8 cellular contexts compared by ENCODE assay signal in the genomic region with DNA sequence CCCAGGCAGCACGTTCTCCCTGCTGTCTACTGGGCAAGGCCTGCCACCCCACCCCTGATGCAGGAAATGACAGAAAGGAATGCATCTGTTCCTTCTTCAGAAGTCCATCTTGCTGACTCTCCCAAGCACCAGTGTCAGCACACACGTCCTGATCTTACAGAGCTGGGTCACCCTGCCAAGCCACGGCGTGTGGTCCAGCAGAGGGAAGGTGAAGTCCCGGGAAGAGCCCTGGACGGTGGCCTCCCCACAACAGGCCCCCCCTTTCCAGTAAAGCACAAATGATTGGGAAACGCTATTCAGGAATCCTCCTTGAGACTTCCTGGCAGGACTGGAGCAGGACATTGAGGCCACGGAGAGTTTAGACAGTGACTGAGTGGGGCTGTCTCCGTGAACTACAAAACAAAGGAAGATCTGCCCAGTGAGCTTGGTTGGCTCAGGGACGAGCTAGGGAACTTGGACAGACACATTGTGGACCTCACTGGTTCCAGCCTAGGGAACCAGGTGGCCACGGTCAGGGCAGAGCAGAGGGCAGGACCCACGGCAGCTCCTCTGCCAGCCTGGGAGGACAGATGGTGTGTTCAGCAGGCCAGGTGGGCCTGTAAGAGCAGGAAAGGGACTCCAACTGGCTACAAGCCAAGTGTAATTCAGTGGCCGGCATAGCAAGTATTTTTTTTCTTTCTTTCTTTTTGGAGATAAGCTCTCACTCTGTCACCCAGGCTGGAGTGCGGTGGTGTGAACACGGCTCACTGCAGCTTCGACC. TPM values are rescaled to one million over a fixed set of nuclear protein-coding genes. Genes with fewer than 3 reads are reported as not detected.
DNase-seq lines count a peak whose midpoint lies in the region; ATAC-seq and TF ChIP-seq lines count a peak whose summit lies in the region.

No MANE protein-coding gene starts in this region.

- no peak for TF ChIP-seq CTCF in esophagus muscularis mucosa (IDR thresholded peaks at IDR 0.05)
- no peak for TF ChIP-seq CTCF in ovary (IDR thresholded peaks at IDR 0.05)

- H3K36me3 ChIP-seq in esophagus muscularis mucosa: no peaks in the 10 kb centered on the region
- H3K36me3 ChIP-seq in ovary: no peaks in the 10 kb centered on the region

- TF ChIP-seq POLR2A in esophagus muscularis mucosa (IDR thresholded peaks at IDR 0.05; ENCODE audit: low read depth) (no peak), ovary (IDR thresholded peaks at IDR 0.05) (no peak)

- intact Hi-C loops in esophagus muscularis mucosa (cut with DNase I): loop anchor here (5.0 kb wide), 1 partner anchor 42 kb away; a partner anchor contains a TSS
- intact Hi-C loops in ovary (cut with DNase I): no loop called here

- H3K4me3 ChIP-seq in esophagus muscularis mucosa (peak overlapping the region in 2 of 4 donors; percentile 5 to 26), ovary (no peak overlapping the region)

- DNase-seq in GM04504 (ENCODE audit: low read depth) (peak; percentile 79), RPMI8226 (peak; percentile 62), esophagus muscularis mucosa (ENCODE audit: extremely low spot score) (peak; percentile 98), ovary (peak in 4 of 5 donors; percentile 48 to 80 (median 58)), NCI-H1436 treated with DMSO at 0.1 percent for 48 hours (lab: John Stamatoyannopoulos, UW) (no peak), NCI-H187 treated with DMSO at 0.1 percent for 48 hours (lab: John Stamatoyannopoulos, UW) (no peak)

- peak; percentile 99 for TF ChIP-seq EP300 in esophagus muscularis mucosa (IDR thresholded peaks at IDR 0.05)
- TF ChIP-seq EP300 in ovary (IDR thresholded peaks at IDR 0.05): peak; percentile 99

- ATAC-seq in HG03571 (IDR thresholded peaks at IDR 0.05; ENCODE audit: unreplicated experiment): no peak
- no peak for ATAC-seq in GM18519 (IDR thresholded peaks at IDR 0.05; ENCODE audit: low FRiP score, unreplicated experiment)

- H3K27me3 ChIP-seq in esophagus muscularis mucosa (no peaks in the 10 kb centered on the region), ovary (no peaks in the 10 kb centered on the region)

- 25% methylated on average over 16 of the region's 16 CpGs for WGBS in esophagus muscularis mucosa
- WGBS in ovary, 3 donors: 30% methylated on average over 16 of the region's 16 CpGs

- H3K9me3 ChIP-seq in esophagus muscularis mucosa (no peaks in the 10 kb centered on the region), ovary (no peaks in the 10 kb centered on the region)

- H3K4me1 ChIP-seq in esophagus muscularis mucosa (peaks cover 55 to 96% (median 93%) of the 10 kb centered on the region in 4 donors), ovary (ENCODE audit: insufficient read depth) (peaks cover 23% of the 10 kb centered on the region)

- H3K27ac ChIP-seq in esophagus muscularis mucosa (replicated peaks in 1 of 4): peak overlapping the region; percentile 81 to 88 (median 86)
- peak overlapping the region in 1 of 2 donors; percentile 35 for H3K27ac ChIP-seq in ovary

RNA-seq across cellular contexts. Expression of a gene that starts 41.7 kb away (rescaled TPM):
- total RNA-seq in esophagus muscularis mucosa (10 to 100 TPM in 3 of 4 donors, 1 to 10 TPM in 1; 9.1 to 35.1 (median 20.1) TPM), ovary (10 to 100 TPM in 6 of 7 donors, 1 to 10 TPM in 1; 9.8 to 22.3 (median 19.8) TPM)
- polyA plus RNA-seq in ovary: 10 to 100 TPM in 1 of 2 donors, 1 to 10 TPM in 1; 1.6 to 12.3 TPM

RNA-seq across cellular contexts. Expression of a gene that starts 42.2 kb away (rescaled TPM):
- total RNA-seq in esophagus muscularis mucosa (10 to 100 TPM; 15.8 to 38.9 (median 26.2) TPM), ovary (100 to 1,000 TPM in 6 of 7 donors, 10 to 100 TPM in 1; 45.2 to 345 (median 217) TPM)
- 100 to 1,000 TPM in 1 of 2 donors, 1 to 10 TPM in 1; 9.6 to 144 TPM for polyA plus RNA-seq in ovary

Comparison
In these comparisons a context has a peak if more than half of its experiments do, and no peak if none do; other contexts are left out.
1. DNase-seq: peak in GM04504 (single experiment), RPMI8226 (single experiment), esophagus muscularis mucosa (single experiment) and ovary (4 of 5); none in NCI-H1436 treated with DMSO at 0.1 percent for 48 hours (single experiment) and NCI-H187 treated with DMSO at 0.1 percent for 48 hours (single experiment).